ENCODE assay signal across 10 cellular contexts in the genomic region with DNA sequence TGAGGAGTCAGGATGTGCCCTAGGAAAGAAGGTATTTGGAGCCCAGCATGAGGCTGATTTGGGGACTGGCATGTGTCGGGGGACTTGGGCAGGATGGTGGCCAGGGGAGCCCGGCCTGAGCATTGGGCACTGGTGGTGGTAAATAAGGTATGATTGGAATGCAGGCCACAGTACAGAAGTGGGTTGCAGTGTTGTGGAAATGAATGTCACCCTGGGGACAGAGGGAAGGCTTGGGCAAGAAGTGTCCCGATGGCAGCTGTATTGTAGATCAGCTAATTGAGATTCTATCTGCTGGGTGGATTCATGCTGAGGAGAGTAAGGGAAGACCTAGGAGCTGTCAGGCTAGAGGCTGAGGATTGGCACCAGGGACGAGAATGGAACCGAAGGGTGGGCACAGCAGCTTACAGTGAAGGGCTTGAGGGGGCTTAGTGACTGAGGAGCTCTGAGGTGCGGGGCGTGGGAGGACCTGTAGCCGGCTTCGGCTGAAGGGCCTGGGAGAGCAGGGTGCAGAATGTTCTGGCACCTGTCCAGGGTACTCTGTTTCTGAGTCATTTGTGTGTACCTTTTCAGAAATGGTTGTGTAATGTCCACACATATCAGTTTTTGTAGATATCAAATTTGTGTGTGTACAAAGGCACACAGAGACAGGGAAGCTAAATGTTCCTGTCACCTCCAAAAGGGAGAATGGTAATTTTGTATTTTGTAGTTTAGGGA.
A peak's percentile ranks its signal among the peaks of the same experiment; 100 is the strongest.
DNase-seq lines count a peak whose midpoint lies in the region; ATAC-seq and TF ChIP-seq lines count a peak whose summit lies in the region.
"Had no signal": no experiment of that assay in that cellular context is flagged by ENCODE, and none has a peak within 500 bp of the region (broad histone marks: within the 10 kb centered on the region; RNA-seq: fewer than 3 reads in every experiment).

No MANE protein-coding gene starts in this region.

- H3K4me3 Mint-ChIP-seq in nephron = no peak overlapping the region
- no peak overlapping the region for H3K4me3 Mint-ChIP-seq in activated T-cell treated with anti-CD3 and anti-CD28 coated beads, Interleukin-2, amount 50 U/mL, for 72 hours
- H3K4me3 Mint-ChIP-seq: central memory CD8-positive, alpha-beta T cell had no signal

- DNase-seq in AG20443 (ENCODE audit: low spot score) (peak; percentile 25), NCI-H2171 (lab: John Stamatoyannopoulos, UW) (peak; percentile 66), epithelial cell of esophagus (ENCODE audit: low read depth) (peak; percentile 89), COLO829 (ENCODE audit: low spot score) (no peak)
- no peak for DNase-seq in activated T-cell treated with anti-CD3 and anti-CD28 coated beads, Interleukin-2, amount 50 U/mL, for 72 hours
- DNase-seq: Caco-2 had no signal

- H3K4me1 Mint-ChIP-seq in nephron = peaks cover 24% of the 10 kb centered on the region
- H3K4me1 Mint-ChIP-seq in activated T-cell treated with anti-CD3 and anti-CD28 coated beads, Interleukin-2, amount 50 U/mL, for 72 hours (ENCODE audit: low read depth) = peaks cover 9% of the 10 kb centered on the region

- H3K9me3 Mint-ChIP-seq in nephron = no peaks in the 10 kb centered on the region
- no peaks in the 10 kb centered on the region for H3K9me3 Mint-ChIP-seq in activated T-cell treated with anti-CD3 and anti-CD28 coated beads, Interleukin-2, amount 50 U/mL, for 72 hours
- H3K9me3 Mint-ChIP-seq: central memory CD8-positive, alpha-beta T cell had no signal

- no peak for TF ChIP-seq CTCF in epithelial cell of esophagus (IDR thresholded peaks at IDR 0.05; ENCODE audit: insufficient read depth, low read depth, low read length, missing control alignments)
- TF ChIP-seq CTCF in nephron (IDR thresholded peaks at IDR 0.05; ENCODE audit: unreplicated experiment in 3 of 3) = no peak

- peak overlapping the region; percentile 3 to 39 (median 6) for H3K27ac Mint-ChIP-seq in nephron
- no peak overlapping the region for H3K27ac Mint-ChIP-seq in activated T-cell treated with anti-CD3 and anti-CD28 coated beads, Interleukin-2, amount 50 U/mL, for 72 hours

- no peak for ATAC-seq in activated T-cell treated with anti-CD3 and anti-CD28 coated beads, Interleukin-2, amount 50 U/mL, for 72 hours (replicated peaks in 1 of 2)
- ATAC-seq in HG02798 (IDR thresholded peaks at IDR 0.05; ENCODE audit: poor library complexity, unreplicated experiment) (no peak), GM21529 (IDR thresholded peaks at IDR 0.05; ENCODE audit: unreplicated experiment) (no peak)

- H3K27me3 Mint-ChIP-seq in nephron (ENCODE audit: low read depth) = peaks cover 4% of the 10 kb centered on the region
- no peaks in the 10 kb centered on the region for H3K27me3 Mint-ChIP-seq in activated T-cell treated with anti-CD3 and anti-CD28 coated beads, Interleukin-2, amount 50 U/mL, for 72 hours (ENCODE audit: low read depth)
- H3K27me3 Mint-ChIP-seq: central memory CD8-positive, alpha-beta T cell had no signal

- H3K36me3 Mint-ChIP-seq in nephron (ENCODE audit: low read depth) = no peaks in the 10 kb centered on the region
- no peaks in the 10 kb centered on the region for H3K36me3 Mint-ChIP-seq in activated T-cell treated with anti-CD3 and anti-CD28 coated beads, Interleukin-2, amount 50 U/mL, for 72 hours (ENCODE audit: insufficient read depth in 2 of 2)

- H3K4me3 ChIP-seq in epithelial cell of esophagus (ENCODE audit: low read length) = no peak overlapping the region

Comparison
In these comparisons a context has a peak if more than half of its experiments do, and no peak if none do; other contexts are left out.
1. DNase-seq: peak in AG20443 (single experiment), NCI-H2171 (single experiment) and epithelial cell of esophagus (single experiment); none in COLO829 (single experiment) and activated T-cell treated with anti-CD3 and anti-CD28 coated beads, Interleukin-2, amount 50 U/mL, for 72 hours (0 of 2).